8 cellular contexts compared by ENCODE assay signal in genomic region chr16:54929090-54930033, GRCh38. TPM values are rescaled to one million over a fixed set of nuclear protein-coding genes. Genes with fewer than 3 reads are reported as not detected.
DNase-seq lines count a peak whose midpoint lies in the region; ATAC-seq, FAIRE-seq and TF ChIP-seq lines count a peak whose summit lies in the region.

No MANE protein-coding gene starts in this region.

- DNase-seq in NCI-H1694 treated with DMSO at 0.1 percent for 48 hours (lab: John Stamatoyannopoulos, UW) (peak; percentile 94), T-helper 22 cell (ENCODE audit: low read depth) (peak; percentile 93), astrocyte of the cerebellum (ENCODE audit: low read depth) (peak; percentile 98), hypothalamus (lab: John Stamatoyannopoulos, UW) (peak; percentile 57 to 100 (median 97)), sciatic nerve (ENCODE audit: low spot score) (peak; percentile 100), HTR-8/SVneo (ENCODE audit: insufficient read length, low spot score) (no peak)

- intact Hi-C loops in sciatic nerve (cut with DNase I) = loop anchor here (5.0 kb wide), 1 partner anchor 618 kb away; no protein-coding TSS in a partner anchor

- ATAC-seq in GM18498 (IDR thresholded peaks at IDR 0.05; ENCODE audit: unreplicated experiment) (peak; percentile 95), HG02938 (IDR thresholded peaks at IDR 0.05; ENCODE audit: unreplicated experiment) (peak; percentile 96), sciatic nerve (peak; percentile 98)

- no peak for TF ChIP-seq CTCF in astrocyte of the cerebellum (IDR thresholded peaks at IDR 0.05; ENCODE audit: low read depth, low read length, missing control alignments)

- in situ Hi-C loops in astrocyte of the cerebellum (cut with HindIII; ENCODE audit: low sequenced_read_pairs) = loop anchor here (10.0 kb wide), 2 partner anchors 325 to 1155 kb away; no protein-coding TSS in a partner anchor

- H3K4me3 ChIP-seq in astrocyte of the cerebellum (ENCODE audit: low read depth, low read length) = peak overlapping the region; percentile 78

- no peak for FAIRE-seq in HTR-8/SVneo (lab: Jason Lieb, UNC)

RNA-seq across cellular contexts. Expression of gene IRX5, which starts 1.3 kb away (rescaled TPM):
- total RNA-seq in sciatic nerve = 0.13 TPM
